8 cellular contexts compared by ENCODE assay signal in genomic region chr6:7238900-7239589, GRCh38.
DNase-seq lines count a peak whose midpoint lies in the region; ATAC-seq lines count a peak whose summit lies in the region.

No MANE protein-coding gene starts in this region.

- peak; percentile 49 for ATAC-seq in HG03460 (IDR thresholded peaks at IDR 0.05; ENCODE audit: unreplicated experiment)
- peak; percentile 94 for ATAC-seq in memory B cell (ENCODE audit: low read depth)

- H3K36me3 Mint-ChIP-seq in memory B cell, result peaks cover 10% of the 10 kb centered on the region

- H3K4me3 Mint-ChIP-seq in memory B cell, result no peak overlapping the region

- no peak overlapping the region for H3K4me3 ChIP-seq in duodenal mucosa (ENCODE audit: low read depth in 1 of 2, low read length in 2 of 2)

- H3K9me3 Mint-ChIP-seq in memory B cell, result no peaks in the 10 kb centered on the region

- peaks cover 41% of the 10 kb centered on the region for H3K4me1 Mint-ChIP-seq in memory B cell

- peaks cover 47 to 60% of the 10 kb centered on the region in 2 donors for H3K4me1 ChIP-seq in duodenal mucosa (ENCODE audit: control insufficient read depth in 1 of 2, insufficient read depth in 2 of 2, low read length in 2 of 2)

- no peaks in the 10 kb centered on the region for H3K27me3 ChIP-seq in duodenal mucosa (ENCODE audit: control insufficient read depth in 1 of 2, insufficient read depth in 2 of 2, low read length in 2 of 2)

- H3K36me3 ChIP-seq in duodenal mucosa (ENCODE audit: control insufficient read depth in 1 of 2, insufficient read depth in 2 of 2, low read length in 2 of 2), result peaks cover 12 to 50% of the 10 kb centered on the region in 2 donors

- peak; percentile 87 for DNase-seq in activated effector memory CD4-positive, alpha-beta T cell treated with anti-CD3 and anti-CD28 coated beads, Interleukin-2, amount 50 U/mL, for 16 hours
- DNase-seq in activated effector memory CD4-positive, alpha-beta T cell treated with Interleukin-2 at 50 U/mL for 16 hours, result no peak
- peak; percentile 97 for DNase-seq in NCI-H69 (lab: John Stamatoyannopoulos, UW)
- DNase-seq in activated CD4-positive, alpha-beta T cell treated with anti-CD3 and anti-CD28 coated beads, Interleukin-2, amount 50 U/mL, for 1 hour, result peak; percentile 61
- peak; percentile 83 to 86 for DNase-seq in memory B cell (ENCODE audit: low spot score in 2 of 2)
- DNase-seq in stimulated activated CD8-positive, alpha-beta memory T cell treated with anti-CD3 and anti-CD28 coated beads, Interleukin-4, amount 100 ng/mL, for 24 hours (ENCODE audit: low read depth), result peak; percentile 66

- H3K27ac ChIP-seq in duodenal mucosa (ENCODE audit: low read depth, low read length), result peak overlapping the region; percentile 26

- H3K27me3 Mint-ChIP-seq in memory B cell, result no peaks in the 10 kb centered on the region

- peak overlapping the region; percentile 1 to 32 for H3K9ac ChIP-seq in duodenal mucosa (ENCODE audit: low read depth in 1 of 2, low read length in 2 of 2)

- H3K9me3 ChIP-seq in duodenal mucosa (ENCODE audit: control insufficient read depth in 1 of 2, low read length in 2 of 2), result no peaks in the 10 kb centered on the region

- peak overlapping the region; percentile 51 for H3K27ac Mint-ChIP-seq in memory B cell
